1 cellular context compared by ENCODE assay signal in genomic region chr12:22828059-22828458, GRCh38.
TF ChIP-seq lines count a peak whose summit lies in the region.

No MANE protein-coding gene starts in this region.

TF ChIP-seq in GM23338, 12 proteins besides CTCF, POLR2A, EP300 and RAD21 (continued from another document):
- TF ChIP-seq REST (IDR thresholded peaks at IDR 0.05; ENCODE audit: unreplicated experiment) (no peak), ZNF331 (CRISPR knock-in tag; IDR thresholded peaks at IDR 0.05; ENCODE audit: low read depth) (no peak)
